In the genomic region with DNA sequence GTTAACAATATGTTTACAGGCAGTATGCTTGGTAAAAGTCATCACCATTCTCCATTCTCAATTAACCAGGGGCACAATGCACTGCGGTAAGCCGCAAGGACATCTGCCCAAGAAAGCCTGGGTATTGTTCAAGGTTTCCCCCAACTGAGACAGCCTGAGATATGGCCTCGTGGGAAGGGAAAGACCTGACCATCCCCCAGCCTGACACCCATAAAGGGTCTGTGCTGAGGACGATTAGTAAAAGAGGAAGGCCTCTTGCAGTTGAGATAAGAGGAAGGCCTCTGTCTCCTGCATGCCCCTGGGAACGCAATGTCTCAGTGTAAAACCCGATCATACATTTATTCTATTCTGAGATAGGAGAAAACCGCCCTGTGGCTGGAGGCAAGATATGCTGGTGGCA, we compare ENCODE assay signal across 8 cellular contexts.
DNase-seq lines count a peak whose midpoint lies in the region; ATAC-seq, FAIRE-seq and TF ChIP-seq lines count a peak whose summit lies in the region.
"Not testable (repeated sequence)": the region's sequence is repeated elsewhere in the genome, so short reads cannot be mapped to it uniquely, and the experiment has no call there.

No MANE protein-coding gene starts in this region.

- not testable (repeated sequence) for H3K27me3 Mint-ChIP-seq in activated T-cell treated with anti-CD3 and anti-CD28 coated beads, Interleukin-2, amount 50 U/mL, for 72 hours (ENCODE audit: low read depth)

- not testable (repeated sequence) for H3K79me2 ChIP-seq in K562 (ENCODE audit: control insufficient read depth, insufficient read depth, low read length)

- CTCF ChIA-PET in K562 (lab: Yijun Ruan, JAX; ENCODE audit: low intra/inter-chr PET ratio), result not testable (repeated sequence)

- H3K27ac Mint-ChIP-seq in activated T-cell treated with anti-CD3 and anti-CD28 coated beads, Interleukin-2, amount 50 U/mL, for 72 hours, result not testable (repeated sequence)

- POLR2A ChIA-PET in K562 (lab: Yijun Ruan, JAX), result not testable (repeated sequence)

- peak overlapping the region; percentile 82 to 85 for H3K4me3 Mint-ChIP-seq in activated T-cell treated with anti-CD3 and anti-CD28 coated beads, Interleukin-2, amount 50 U/mL, for 72 hours

- not testable (repeated sequence) for TF ChIP-seq POLR2A in NB4 (IDR thresholded peaks at IDR 0.05; ENCODE audit: extremely low read depth, insufficient read length); K562 (conservative IDR thresholded peaks at IDR 0.05); uterus (IDR thresholded peaks at IDR 0.05)

- in situ Hi-C loops in K562 (cut with MboI), result not testable (repeated sequence)

- H4K20me1 ChIP-seq in K562 (replicated peaks; ENCODE audit: control insufficient read depth, insufficient read depth, low read length), result not testable (repeated sequence)

- TF ChIP-seq EP300 in K562 (IDR thresholded peaks at IDR 0.05; ENCODE audit: low read length), result not testable (repeated sequence)

- intact Hi-C loops in K562 (cut with micrococcal nuclease); left ventricle myocardium inferior (cut with micrococcal nuclease); psoas muscle (cut with DNase I); uterus (cut with DNase I; ENCODE audit: low total_unique reads): not testable (repeated sequence)

- not testable (repeated sequence) for H3K27me3 ChIP-seq in K562 (ENCODE audit: control insufficient read depth in 2 of 2, insufficient read depth in 2 of 2, low read length in 2 of 2); left ventricle myocardium inferior (ENCODE audit: low read depth); psoas muscle (ENCODE audit: insufficient read depth in 3 of 3, low read length in 2 of 3); uterus

- H3K4me1 ChIP-seq in K562 (replicated peaks in 1 of 2; ENCODE audit: control insufficient read depth in 2 of 2, insufficient read depth in 2 of 2, low read length in 2 of 2); psoas muscle; uterus: not testable (repeated sequence)
- H3K4me1 ChIP-seq in left ventricle myocardium inferior, result peaks cover 13% of the 10 kb centered on the region

- H3K27ac ChIP-seq in VCaP (peak overlapping the region; percentile 82), left ventricle myocardium inferior (replicated peaks) (peak overlapping the region; percentile 52), uterus (peak overlapping the region; percentile 53 to 78)
- H3K27ac ChIP-seq in K562 (ENCODE audit: extremely low read depth, low read depth, low read length); psoas muscle: not testable (repeated sequence)

- not testable (repeated sequence) for FAIRE-seq in K562 (lab: Jason Lieb, UNC)

- H3K9ac ChIP-seq in K562 (ENCODE audit: insufficient read depth in 1 of 2, low read depth in 2 of 2, low read length in 2 of 2), result not testable (repeated sequence)

- peaks cover 14% of the 10 kb centered on the region for H3K4me1 Mint-ChIP-seq in activated T-cell treated with anti-CD3 and anti-CD28 coated beads, Interleukin-2, amount 50 U/mL, for 72 hours (ENCODE audit: low read depth)

- peak overlapping the region; percentile 75; the same call in 1 of the 2 replicates for H3K4me2 ChIP-seq in K562 (ENCODE audit: insufficient read depth, low read length)

- not testable (repeated sequence) for H2AFZ ChIP-seq in K562 (ENCODE audit: low read depth, low read length)

- TF ChIP-seq CTCF in NB4 (IDR thresholded peaks at IDR 0.05; ENCODE audit: low read depth, low read length); VCaP (conservative IDR thresholded peaks at IDR 0.05); K562 (IDR thresholded peaks at IDR 0.05 in 2 of 3, conservative IDR thresholded peaks at IDR 0.05 in 1 of 3; ENCODE audit: insufficient read depth in 2 of 3, low read depth in 1 of 3, low read length in 3 of 3); left ventricle myocardium inferior (IDR thresholded peaks at IDR 0.05; ENCODE audit: borderline replicate concordance); psoas muscle (IDR thresholded peaks at IDR 0.05); uterus (IDR thresholded peaks at IDR 0.05): not testable (repeated sequence)

- DNase-seq in GDM1 (lab: John Stamatoyannopoulos, UW) (peak; percentile 24), NB4 (ENCODE audit: low read depth) (peak; percentile 89)
- DNase-seq in activated T-cell treated with anti-CD3 and anti-CD28 coated beads, Interleukin-2, amount 50 U/mL, for 72 hours; K562 (ENCODE audit: extremely low read depth in 1 of 4, low spot score in 3 of 4); left ventricle myocardium inferior; psoas muscle; uterus: not testable (repeated sequence)

- BruUV-seq in K562 (replicated peaks; lab: Mats Ljungman, UMichigan), result not testable (repeated sequence)

- WGBS in K562 (ENCODE audit: insufficient coverage, low coverage, missing lambda C conversion rate), result 10% methylated on average over 7 of the region's 7 CpGs
- WGBS in psoas muscle, 3 donors, result 70 to 74% (median 72%) methylated on average over 7 of the region's 7 CpGs

- H3K4me3 ChIP-seq in NB4 (ENCODE audit: low read depth, low read length); K562; uterus: not testable (repeated sequence)
- peak overlapping the region; percentile 66 for H3K4me3 ChIP-seq in left ventricle myocardium inferior
- peak overlapping the region; percentile 61 for H3K4me3 ChIP-seq in psoas muscle

- H3K9me1 ChIP-seq in K562 (ENCODE audit: control insufficient read depth, insufficient read depth, low read length), result not testable (repeated sequence)

- not testable (repeated sequence) for ATAC-seq in activated T-cell treated with anti-CD3 and anti-CD28 coated beads, Interleukin-2, amount 50 U/mL, for 72 hours (replicated peaks in 1 of 2); K562; psoas muscle

- not testable (repeated sequence) for H3K36me3 ChIP-seq in K562 (ENCODE audit: control insufficient read depth, insufficient read depth, low read length); left ventricle myocardium inferior; psoas muscle (ENCODE audit: insufficient read depth in 1 of 2, low read depth in 1 of 2); uterus

- TF ChIP-seq RAD21 in K562 (CRISPR knock-in tag; conservative IDR thresholded peaks at IDR 0.05 in 1 of 2, IDR thresholded peaks at IDR 0.05 in 1 of 2), result peak in 1 of 2 experiments; percentile 8; a peak in 1 of 4 replicates

- H3K9me3 ChIP-seq in K562 (replicated peaks; ENCODE audit: control insufficient read depth, insufficient read depth, low read depth, low read length); psoas muscle; uterus: not testable (repeated sequence)
- peaks cover 15% of the 10 kb centered on the region for H3K9me3 ChIP-seq in left ventricle myocardium inferior (replicated peaks)

- H3K9me3 Mint-ChIP-seq in activated T-cell treated with anti-CD3 and anti-CD28 coated beads, Interleukin-2, amount 50 U/mL, for 72 hours, result not testable (repeated sequence)

- H3K36me3 Mint-ChIP-seq in activated T-cell treated with anti-CD3 and anti-CD28 coated beads, Interleukin-2, amount 50 U/mL, for 72 hours (ENCODE audit: insufficient read depth in 2 of 2), result not testable (repeated sequence)

TF ChIP-seq in K562, 482 proteins besides CTCF, POLR2A, EP300 and RAD21:
- peak; percentile 58 for TF ChIP-seq CBFA2T3 (IDR thresholded peaks at IDR 0.05)
- peak; percentile 59; the same call in 1 of the 2 replicates for TF ChIP-seq SOX6 (IDR thresholded peaks at IDR 0.05)
- peak; percentile 62; the same call in 1 of the 2 replicates for TF ChIP-seq SPI1 (IDR thresholded peaks at IDR 0.05; ENCODE audit: borderline replicate concordance, low read depth, low read length)
- peak; percentile 25; the same call in 1 of the 2 replicates for TF ChIP-seq L3MBTL2 (IDR thresholded peaks at IDR 0.05)
- TF ChIP-seq TAL1 (IDR thresholded peaks at IDR 0.05), result peak; percentile 45
- 0 out of 2 replicates have a peak, but pooled peaks have one; percentile 17 for TF ChIP-seq CBFA2T2 (conservative IDR thresholded peaks at IDR 0.05)
- TF ChIP-seq TRIM24 (IDR thresholded peaks at IDR 0.05), result 0 out of 4 replicates have a peak, but pooled peaks of 1 of the 2 experiments have one; percentile 16
